31 cellular contexts compared by ENCODE assay signal in the genomic region with DNA sequence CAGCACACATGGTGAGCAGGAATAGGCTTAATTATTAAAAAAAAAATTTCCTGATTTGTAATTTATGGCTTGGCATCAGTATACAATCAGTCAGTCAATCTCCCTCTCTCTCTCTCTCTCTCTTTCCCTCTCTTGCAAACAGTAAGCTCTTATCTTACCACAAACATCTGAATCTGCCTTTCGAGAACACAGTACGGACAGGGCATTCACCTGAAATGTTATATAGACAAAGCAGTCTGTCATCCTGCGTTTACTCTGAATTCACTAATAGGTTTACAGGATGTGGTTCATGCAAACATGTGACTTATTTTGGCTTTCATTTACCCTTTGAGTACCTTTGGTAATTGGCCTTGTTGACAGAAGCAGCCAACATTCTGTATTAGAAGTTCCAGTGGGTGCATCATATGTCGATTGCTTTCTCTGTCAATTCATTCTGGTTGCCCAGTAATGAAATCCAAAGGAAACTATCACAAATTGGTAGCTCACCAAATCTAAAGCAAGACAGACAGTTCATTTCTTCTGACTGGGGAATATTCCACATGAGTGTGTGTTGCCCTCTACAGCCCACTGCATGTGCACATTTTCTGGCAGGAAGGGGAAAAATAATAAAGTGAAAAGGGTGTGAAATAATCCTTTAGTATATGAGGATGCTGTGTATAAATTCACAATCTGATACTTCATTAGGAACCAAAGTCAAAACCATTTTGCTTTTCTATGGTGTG.
A peak's percentile ranks its signal among the peaks of the same experiment; 100 is the strongest.
DNase-seq lines count a peak whose midpoint lies in the region; ATAC-seq, FAIRE-seq and TF ChIP-seq lines count a peak whose summit lies in the region.
"Had no signal": no experiment of that assay in that cellular context is flagged by ENCODE, and none has a peak within 500 bp of the region (broad histone marks: within the 10 kb centered on the region; RNA-seq: fewer than 3 reads in every experiment).

No MANE protein-coding gene starts in this region.

- FAIRE-seq in H54 (lab: Jason Lieb, UNC), result peak; percentile 41
- FAIRE-seq: A549, bronchial epithelial cell, colon, K562, pancreas had no signal

- no peak for TF ChIP-seq POLR2A in H54 (IDR thresholded peaks at IDR 0.05; ENCODE audit: low read depth, low read length)
- TF ChIP-seq POLR2A in testis (IDR thresholded peaks at IDR 0.05), result no peak

- POLR2A ChIA-PET in A673 (lab: Charles Lee; ENCODE audit: low non-redundant PET), result no interaction called here

- H3K36me3 ChIP-seq in A673 (ENCODE audit: insufficient read depth, low read length, poor library complexity, severe bottlenecking) (no peaks in the 10 kb centered on the region), testis (ENCODE audit: low read depth, missing control alignments) (no peaks in the 10 kb centered on the region)
- H3K36me3 ChIP-seq: BE2C, pancreas, Peyer's patch, SJCRH30, transverse colon had no signal

- CTCF ChIA-PET in A673 (lab: Charles Lee), result no interaction called here

- no peak for ATAC-seq in HG02870 (IDR thresholded peaks at IDR 0.05; ENCODE audit: unreplicated experiment)
- ATAC-seq: A549; activated CD4-positive, CD25-positive, alpha-beta regulatory T cell treated with anti-CD3 and anti-CD28 coated beads, Interleukin-2, amount 50 U/mL, for 24 hours; activated naive CD4-positive, alpha-beta T cell treated with anti-CD3 and anti-CD28 coated beads, Interleukin-2, amount 50 U/mL, for 72 hours; HCT116; K562; pancreas had no signal

- BruUV-seq in A673 (replicated peaks; lab: Mats Ljungman, UMichigan), result no TSS peak

- H3K27me3 ChIP-seq in A673 (replicated peaks; ENCODE audit: insufficient read depth, low read depth, low read length, poor library complexity), result no peaks in the 10 kb centered on the region
- no peaks in the 10 kb centered on the region for H3K27me3 ChIP-seq in testis
- H3K27me3 ChIP-seq: BE2C, pancreas, Peyer's patch, transverse colon had no signal

- H3K4me1 ChIP-seq in A673 (ENCODE audit: insufficient read depth, low read length, poor library complexity, severe bottlenecking) (peaks cover 11% of the 10 kb centered on the region), testis (no peaks in the 10 kb centered on the region)
- H3K4me1 ChIP-seq: A549, BE2C, pancreas, Peyer's patch, SJCRH30, transverse colon had no signal

- no peak overlapping the region for H3K4me3 ChIP-seq in A673 (ENCODE audit: low read depth, low read length, poor library complexity, severe bottlenecking)
- no peak overlapping the region for H3K4me3 ChIP-seq in testis
- H3K4me3 ChIP-seq: A549, K562, pancreas, Peyer's patch, SJCRH30, transverse colon had no signal

- TF ChIP-seq CTCF in A673 (conservative IDR thresholded peaks at IDR 0.05; ENCODE audit: low read depth, low read length), result 0 out of 2 replicates have a peak, but pooled peaks have one; percentile 29
- no peak for TF ChIP-seq CTCF in testis (IDR thresholded peaks at IDR 0.05)

- DNase-seq in A673 (ENCODE audit: low spot score) (peak; percentile 10), H54 (ENCODE audit: insufficient read length, low spot score) (no peak), NCI-H345 (lab: John Stamatoyannopoulos, UW) (peak; percentile 67), astrocyte of the hippocampus (ENCODE audit: low read depth, low spot score) (peak; percentile 16), KG1 (lab: John Stamatoyannopoulos, UW) (no peak), NCI-H1694 (lab: John Stamatoyannopoulos, UW) (no peak), testis (no peak)
- DNase-seq: activated CD4-positive, alpha-beta memory T cell treated with anti-CD3 and anti-CD28 coated beads, Interleukin-2, amount 10 ng/mL, durations not matched to agents 7 days and 5 days; BE2C; COR-L47; DMS79 treated with DMSO at 0.1 percent for 48 hours; effector CD8-positive, alpha-beta T cell; GF-D8; mammary epithelial cell; NCI-H1694 treated with DMSO at 0.1 percent for 48 hours; pancreas; Peyer's patch; retina; SJCRH30; stimulated activated CD4-positive, alpha-beta T cell treated with anti-CD3 and anti-CD28 coated beads, Interleukin-2, amount 100 ng/mL, for 24 hours; T-helper 1 cell; transverse colon had no signal

- H3K27ac ChIP-seq in A673 (ENCODE audit: low read depth, low read length, poor library complexity, severe bottlenecking) (no peak overlapping the region), testis (no peak overlapping the region)
- H3K27ac ChIP-seq: A549, epithelial cell of prostate, pancreas, Peyer's patch, SJCRH30, transverse colon had no signal

- 41 to 84% methylated on average over 4 of the region's 4 CpGs for WGBS in testis, 2 donors

- intact Hi-C loops in A673 (cut with micrococcal nuclease; ENCODE audit: unreplicated experiment), result no loop called here
- intact Hi-C loops in testis (cut with DNase I; ENCODE audit: low total_unique reads), result no loop called here

- H3K9me3 ChIP-seq in A673 (ENCODE audit: low read depth, low read length, poor library complexity, severe bottlenecking), result no peaks in the 10 kb centered on the region
- H3K9me3 ChIP-seq in testis, result no peaks in the 10 kb centered on the region
- H3K9me3 ChIP-seq: A549, BE2C, pancreas, Peyer's patch, SJCRH30, transverse colon had no signal

Comparison
In these comparisons a context has a peak if more than half of its experiments do, and no peak if none do; other contexts are left out.
1. DNase-seq: peak in A673 (single experiment), NCI-H345 (single experiment) and astrocyte of the hippocampus (single experiment); none in H54 (single experiment), KG1 (single experiment), NCI-H1694 (single experiment) and testis (single experiment).